12 cellular contexts compared by ENCODE assay signal in the genomic region with DNA sequence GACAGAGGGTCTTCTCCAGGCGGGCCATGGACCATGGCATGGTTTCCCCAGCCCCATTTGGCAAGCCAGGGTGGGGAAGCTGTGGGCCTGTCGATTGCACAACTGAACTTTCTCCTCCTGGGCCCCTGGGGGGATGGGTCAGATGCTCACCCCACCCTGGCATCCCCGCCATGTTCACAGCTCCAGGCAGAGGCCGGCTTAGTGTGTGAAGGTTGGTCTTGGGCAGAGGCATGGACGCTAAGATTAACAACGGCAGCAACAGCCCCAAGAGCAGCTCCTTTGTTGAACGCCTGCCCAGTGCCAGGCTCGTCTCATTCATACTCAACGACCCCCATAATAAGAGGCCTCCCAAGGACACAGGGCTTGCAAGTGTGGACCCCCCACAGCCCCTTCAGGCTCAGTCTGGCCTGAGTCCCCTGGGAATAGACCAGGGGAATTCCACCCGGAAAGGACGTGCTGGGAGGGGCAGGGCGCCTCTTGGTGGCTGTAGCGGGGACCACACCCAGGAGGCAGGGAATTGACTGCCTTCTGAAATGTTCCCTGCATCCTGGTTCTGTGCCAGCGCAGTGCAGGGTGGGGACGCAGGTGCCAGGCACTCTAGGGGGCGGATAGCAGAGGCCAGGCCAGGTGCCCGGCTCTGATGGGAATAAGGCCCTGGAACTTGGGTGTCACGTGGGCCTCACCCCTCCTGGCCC. TPM values are rescaled to one million over a fixed set of nuclear protein-coding genes. Genes with fewer than 3 reads are reported as not detected.
DNase-seq lines count a peak whose midpoint lies in the region; ATAC-seq and TF ChIP-seq lines count a peak whose summit lies in the region.
"Had no signal": no experiment of that assay in that cellular context is flagged by ENCODE, and none has a peak within 500 bp of the region (broad histone marks: within the 10 kb centered on the region; RNA-seq: fewer than 3 reads in every experiment).

No MANE protein-coding gene starts in this region.

- H3K9me3 ChIP-seq in WERI-Rb-1 (ENCODE audit: severe bottlenecking) (no peaks in the 10 kb centered on the region), left lung (no peaks in the 10 kb centered on the region), ascending aorta (no peaks in the 10 kb centered on the region)

- ATAC-seq in left lung (peak; percentile 28), HG03135 (IDR thresholded peaks at IDR 0.05; ENCODE audit: unreplicated experiment) (no peak)

- CTCF ChIA-PET in AG04449 (lab: Yijun Ruan, JAX), result no interaction called here

- H3K27me3 ChIP-seq in WERI-Rb-1 (ENCODE audit: insufficient read depth, low read depth, severe bottlenecking) (no peaks in the 10 kb centered on the region), left lung (no peaks in the 10 kb centered on the region), ascending aorta (no peaks in the 10 kb centered on the region)

- H3K36me3 ChIP-seq in WERI-Rb-1 (no peaks in the 10 kb centered on the region), left lung (peaks cover 0 to 72% of the 10 kb centered on the region in 2 donors), ascending aorta (peaks cover 17 to 31% of the 10 kb centered on the region in 2 donors)

- H3K4me3 ChIP-seq in AG04449 (ENCODE audit: low read depth, low read length), result no peak overlapping the region
- H3K4me3 ChIP-seq in WERI-Rb-1 (ENCODE audit: low read depth, low read length), result no peak overlapping the region
- H3K4me3 ChIP-seq in left lung, result no peak overlapping the region
- no peak overlapping the region for H3K4me3 ChIP-seq in ascending aorta

- DNase-seq in AG04449 (ENCODE audit: low read depth, low spot score) (no peak), WERI-Rb-1 (peak; percentile 30), left lung (no peak), cortex of kidney (lab: John Stamatoyannopoulos, UW) (no peak), ascending aorta (ENCODE audit: low spot score in 2 of 2) (no peak), GF-D8 (lab: John Stamatoyannopoulos, UW) (no peak)
- DNase-seq: activated naive CD4-positive, alpha-beta T cell treated with anti-CD3 and anti-CD28 coated beads, Interleukin-2, amount 10 ng/mL, durations not matched to agents 7 days and 5 days; NCI-H2107 had no signal

- intact Hi-C loops in left lung (cut with DNase I) (no loop called here), ascending aorta (cut with DNase I) (no loop called here)

- H3K4me1 ChIP-seq in left lung, result peaks cover 4 to 84% of the 10 kb centered on the region in 2 donors
- H3K4me1 ChIP-seq in ascending aorta, result no peaks in the 10 kb centered on the region

- no peak overlapping the region for H3K27ac ChIP-seq in WERI-Rb-1
- no peak overlapping the region for H3K27ac ChIP-seq in left lung
- no peak overlapping the region for H3K27ac ChIP-seq in ascending aorta

- TF ChIP-seq CTCF in AG04449 (IDR thresholded peaks at IDR 0.05; ENCODE audit: insufficient read depth, low read length, missing control alignments), result peak; percentile 26
- TF ChIP-seq CTCF in GM12872 (IDR thresholded peaks at IDR 0.05; ENCODE audit: insufficient read depth, low read depth, low read length), result peak; percentile 50
- peak; percentile 73 for TF ChIP-seq CTCF in WERI-Rb-1 (IDR thresholded peaks at IDR 0.05; ENCODE audit: low read depth, low read length)
- peak in 1 of 2 donors; percentile 25 for TF ChIP-seq CTCF in left lung (IDR thresholded peaks at IDR 0.05)
- peak in 1 of 3 experiments; percentile 16 for TF ChIP-seq CTCF in ascending aorta (IDR thresholded peaks at IDR 0.05)

- POLR2A ChIA-PET in AG04449 (lab: Yijun Ruan, JAX), result no interaction called here

RNA-seq across cellular contexts. Expression of a gene that starts 8.3 kb away (rescaled TPM):
- 100 to 1,000 TPM; 195 to 276 TPM for total RNA-seq in left lung
- total RNA-seq in ascending aorta, result 961 TPM

RNA-seq across cellular contexts. Expression of a gene that starts 16.4 kb away (rescaled TPM):
- 10 to 100 TPM; 15.0 to 16.6 TPM for total RNA-seq in left lung
- total RNA-seq in ascending aorta, result 4.6 TPM

RNA-seq across cellular contexts. Expression of a gene that starts 27.3 kb away (rescaled TPM):
- 10 to 100 TPM; 26.4 to 42.1 TPM for total RNA-seq in left lung
- 10.6 TPM for total RNA-seq in ascending aorta

RNA-seq across cellular contexts. Expression of a gene that starts 49.1 kb away (rescaled TPM):
- total RNA-seq in left lung (1 to 10 TPM; 2.0 to 3.1 TPM), ascending aorta (not detected)
- total RNA-seq: frontal cortex; natural killer cell treated with Interleukin-12 subunit alpha and Interleukin-12 subunit beta and Interleukin-15 and Interleukin-18, amount 100 ng/mL, for 72 hours had no signal
